21 cellular contexts compared by ENCODE assay signal in genomic region chr6:134105903-134106302, GRCh38.
"Had no signal": no experiment of that assay in that cellular context is flagged by ENCODE, and none has a peak within 500 bp of the region (broad histone marks: within the 10 kb centered on the region; RNA-seq: fewer than 3 reads in every experiment).

No MANE protein-coding gene starts in this region.

- ATAC-seq: activated T-cell treated with anti-CD3 and anti-CD28 coated beads, Interleukin-2, amount 50 U/mL, for 72 hours; left ventricle myocardium superior; naive thymus-derived CD8-positive, alpha-beta T cell; right cardiac atrium; stimulated activated naive CD8-positive, alpha-beta T cell treated with anti-CD3 and anti-CD28 coated beads, Interleukin-15, Interleukin-2, amounts not matched to agents 100 U/mL and 50 U/mL, for 24 hours; upper lobe of right lung had no signal

- DNase-seq: activated B cell treated with CpG ODN at 0.5 μM for 24 hours; activated CD4-positive, alpha-beta memory T cell treated with anti-CD3 and anti-CD28 coated beads, Interleukin-2, amount 10 ng/mL, durations not matched to agents 7 days and 5 days; activated CD4-positive, alpha-beta T cell treated with anti-CD3 and anti-CD28 coated beads, Interleukin-2, amount 10 ng/mL, durations not matched to agents 24 days and 14 days; activated effector memory CD4-positive, alpha-beta T cell treated with Interleukin-2 at 50 U/mL for 16 hours; activated naive CD4-positive, alpha-beta T cell treated with anti-CD3 and anti-CD28 coated beads for 36 hours; activated naive CD8-positive, alpha-beta T cell treated with anti-CD3 and anti-CD28 coated beads, Interleukin-2, amount 10 ng/mL, durations not matched to agents 7 days and 5 days; activated T-cell treated with anti-CD3 and anti-CD28 coated beads, Interleukin-2, amount 50 U/mL, for 72 hours; amniotic stem cell; colonic mucosa; glutamatergic neuron; immature natural killer cell; left ventricle myocardium superior; mammary epithelial cell; naive thymus-derived CD8-positive, alpha-beta T cell; right cardiac atrium; stimulated activated CD4-positive, alpha-beta T cell treated with anti-CD3 and anti-CD28 coated beads, Interleukin-4, amount 100 ng/mL, for 24 hours; stimulated activated naive CD8-positive, alpha-beta T cell treated with anti-CD3 and anti-CD28 coated beads, Interleukin-15, Interleukin-2, amounts not matched to agents 100 U/mL and 50 U/mL, for 24 hours; substantia nigra; T1000; thyroid gland; upper lobe of right lung had no signal
